Comparison of ENCODE assay signal across 18 cellular contexts in the genomic region with DNA sequence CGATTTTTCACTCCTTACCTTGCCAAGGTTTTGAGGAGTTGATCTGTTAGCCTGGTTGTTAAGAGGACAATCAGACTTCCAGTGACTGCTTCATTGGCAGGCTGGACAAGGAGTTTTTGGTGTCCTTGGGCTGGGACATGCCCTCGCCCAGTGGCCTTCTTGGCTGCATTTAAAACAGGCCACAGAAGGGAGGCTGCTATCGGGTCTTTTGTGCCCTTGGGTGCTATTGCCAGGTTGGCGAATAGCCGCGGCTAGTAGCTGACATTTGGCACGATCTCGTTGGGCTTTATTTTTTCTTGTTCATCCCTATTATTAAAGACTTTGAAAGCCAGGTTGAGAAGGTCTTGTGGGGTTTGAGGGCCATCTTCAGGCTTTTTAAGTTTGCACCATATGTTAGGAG.
A peak's percentile ranks its signal among the peaks of the same experiment; 100 is the strongest.
DNase-seq lines count a peak whose midpoint lies in the region; ATAC-seq, FAIRE-seq and TF ChIP-seq lines count a peak whose summit lies in the region.
"Had no signal": no experiment of that assay in that cellular context is flagged by ENCODE, and none has a peak within 500 bp of the region (broad histone marks: within the 10 kb centered on the region; RNA-seq: fewer than 3 reads in every experiment).

No MANE protein-coding gene starts in this region.

- TF ChIP-seq CTCF in bronchial epithelial cell (IDR thresholded peaks at IDR 0.05; ENCODE audit: insufficient read depth, low read length, severe bottlenecking) = no peak

- H3K4me3 ChIP-seq in bronchial epithelial cell (ENCODE audit: low read depth, low read length) = no peak overlapping the region
- H3K4me3 ChIP-seq: A549; BLaER1 treated with 17β-estradiol and CSF1 and Interleukin-3, amounts not matched to agents 10 nM and 100 nM had no signal

- peak; percentile 34 for DNase-seq in NCI-H446 treated with DMSO at 0.1 percent for 48 hours (lab: John Stamatoyannopoulos, UW)
- peak; percentile 69 for DNase-seq in NCI-H524 treated with DMSO at 0.1 percent for 48 hours (lab: John Stamatoyannopoulos, UW)
- no peak for DNase-seq in bronchial epithelial cell (ENCODE audit: low read depth)
- DNase-seq: AML-193; Caco-2; Calu3; CD4-positive, alpha-beta T cell; CD8-positive, alpha-beta T cell; DMS79 treated with DMSO at 0.1 percent for 48 hours; GF-D8 had no signal

- no peaks in the 10 kb centered on the region for H3K27me3 ChIP-seq in bronchial epithelial cell (ENCODE audit: control insufficient read depth, insufficient read depth, low read length)
- H3K27me3 ChIP-seq: BLaER1 treated with 17β-estradiol and CSF1 and Interleukin-3, amounts not matched to agents 10 nM and 100 nM had no signal

- FAIRE-seq in bronchial epithelial cell (lab: Jason Lieb, UNC) = peak; percentile 80
- FAIRE-seq: A549, D721Med, G401.6, GM12891, GM19239 had no signal

- ATAC-seq in HG02623 (IDR thresholded peaks at IDR 0.05; ENCODE audit: unreplicated experiment) (no peak), HG03039 (IDR thresholded peaks at IDR 0.05; ENCODE audit: unreplicated experiment) (no peak)
- ATAC-seq: A549; CD8-positive, alpha-beta T cell had no signal

- H3K36me3 ChIP-seq in bronchial epithelial cell (ENCODE audit: control insufficient read depth, insufficient read depth, low read length) = no peaks in the 10 kb centered on the region
